In genomic region chrX:19303216-19303880, GRCh38 we compare ENCODE assay signal across 9 cellular contexts. TPM values are rescaled to one million over a fixed set of nuclear protein-coding genes. Genes with fewer than 3 reads are reported as not detected.
DNase-seq lines count a peak whose midpoint lies in the region; ATAC-seq and TF ChIP-seq lines count a peak whose summit lies in the region.
"Had no signal": no experiment of that assay in that cellular context is flagged by ENCODE, and none has a peak within 500 bp of the region (broad histone marks: within the 10 kb centered on the region; RNA-seq: fewer than 3 reads in every experiment).

No MANE protein-coding gene starts in this region.

- H3K4me3 ChIP-seq in RWPE2 (ENCODE audit: severe bottlenecking) (no peak overlapping the region), fibroblast of villous mesenchyme (ENCODE audit: low read depth, low read length) (no peak overlapping the region), skeletal muscle satellite cell (ENCODE audit: low read length) (no peak overlapping the region)

- TF ChIP-seq CTCF in RWPE2 (IDR thresholded peaks at IDR 0.05; ENCODE audit: poor library complexity, severe bottlenecking) (no peak), fibroblast of villous mesenchyme (IDR thresholded peaks at IDR 0.05; ENCODE audit: insufficient read depth, low read depth, low read length) (no peak)

- peak; percentile 85 for ATAC-seq in RWPE2 (ENCODE audit: low read depth)
- ATAC-seq in left colon: no peak
- ATAC-seq: effector memory CD8-positive, alpha-beta T cell had no signal

- no peaks in the 10 kb centered on the region for H3K9me3 ChIP-seq in RWPE2 (ENCODE audit: severe bottlenecking)
- H3K9me3 ChIP-seq in skeletal muscle satellite cell (replicated peaks; ENCODE audit: low read length): no peaks in the 10 kb centered on the region

- H3K9ac ChIP-seq in skeletal muscle satellite cell (ENCODE audit: low read depth, low read length): no peak overlapping the region

- H3K4me2 ChIP-seq in skeletal muscle satellite cell (ENCODE audit: low read length): peak overlapping the region; percentile 3

- H3K27ac ChIP-seq in RWPE2 (ENCODE audit: poor library complexity, severe bottlenecking): no peak overlapping the region

- H3K27me3 ChIP-seq in RWPE2 (ENCODE audit: insufficient read depth, poor library complexity, severe bottlenecking) (no peaks in the 10 kb centered on the region), skeletal muscle satellite cell (ENCODE audit: control insufficient read depth, insufficient read depth, low read length) (no peaks in the 10 kb centered on the region)

- H3K4me1 ChIP-seq in RWPE2 (ENCODE audit: insufficient read depth, poor library complexity, severe bottlenecking) (no peaks in the 10 kb centered on the region), skeletal muscle satellite cell (ENCODE audit: control insufficient read depth, insufficient read depth, low read length) (no peaks in the 10 kb centered on the region)

- H3K36me3 ChIP-seq in RWPE2 (ENCODE audit: low read depth) (no peaks in the 10 kb centered on the region), skeletal muscle satellite cell (ENCODE audit: insufficient read depth, low read length) (no peaks in the 10 kb centered on the region)

- intact Hi-C loops in left colon (cut with DNase I, micrococcal nuclease): no loop called here

- DNase-seq in GM04503 (ENCODE audit: low read depth) (peak; percentile 31), RWPE2 (ENCODE audit: low spot score) (peak; percentile 66), fibroblast of villous mesenchyme (ENCODE audit: low read depth) (peak; percentile 49), left colon (no peak), medulla oblongata (ENCODE audit: extremely low spot score) (no peak), GM19240 (ENCODE audit: insufficient read length, low spot score) (no peak)
- DNase-seq: activated CD4-positive, alpha-beta T cell treated with anti-CD3 and anti-CD28 coated beads, Interleukin-2, amount 50 U/mL, for 4 hours; effector memory CD8-positive, alpha-beta T cell had no signal

RNA-seq across cellular contexts. Expression of gene PDHA1, which starts 40.4 kb away (rescaled TPM):
- total RNA-seq in fibroblast of villous mesenchyme: 32.4 and 42.5 TPM in 2 replicates
- 44.6 and 70.7 TPM in 2 replicates for total RNA-seq in skeletal muscle satellite cell (2012; rRNA removed)
- total RNA-seq in left colon: 100 to 1,000 TPM; 362 to 385 TPM

Comparison
In these comparisons a context has a peak if more than half of its experiments do, and no peak if none do; other contexts are left out.
1. DNase-seq: peak in GM04503 (single experiment), RWPE2 (single experiment) and fibroblast of villous mesenchyme (single experiment); none in left colon (0 of 2), medulla oblongata (single experiment) and GM19240 (single experiment).